32 cellular contexts compared by ENCODE assay signal in the genomic region with DNA sequence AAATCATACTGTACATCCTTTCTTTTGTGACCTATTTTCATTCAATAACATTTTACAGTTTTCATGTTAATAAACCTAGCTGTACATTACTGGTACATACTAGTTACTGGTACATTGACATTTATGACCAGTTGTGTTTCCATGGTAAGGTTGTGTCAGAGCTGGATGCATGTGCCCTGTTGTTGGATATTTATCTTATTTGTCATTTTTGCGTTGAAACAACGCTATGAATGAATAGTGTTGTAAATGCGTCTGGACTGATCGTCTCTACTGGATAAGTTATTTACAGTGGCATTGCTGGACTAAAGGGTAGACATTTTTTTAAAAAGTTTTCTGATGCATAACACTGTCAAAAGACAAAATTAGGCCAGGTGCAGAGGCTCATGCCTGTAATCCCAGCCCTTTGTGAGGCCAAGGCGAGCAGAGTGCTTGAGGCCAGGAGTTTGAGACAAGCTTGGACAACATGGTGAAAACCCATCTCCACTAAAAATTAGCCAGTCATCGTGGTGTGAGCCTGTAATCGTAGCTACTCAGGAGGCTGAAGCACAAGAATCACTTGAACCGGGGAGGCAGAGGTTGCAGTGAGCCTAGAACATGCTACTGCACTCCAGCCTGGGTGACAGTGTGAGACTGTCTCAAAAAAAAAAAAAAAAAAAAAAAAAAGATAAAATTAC. TPM values are rescaled to one million over a fixed set of nuclear protein-coding genes. Genes with fewer than 3 reads are reported as not detected.
DNase-seq lines count a peak whose midpoint lies in the region; ATAC-seq and TF ChIP-seq lines count a peak whose summit lies in the region.
"Had no signal": no experiment of that assay in that cellular context is flagged by ENCODE, and none has a peak within 500 bp of the region (broad histone marks: within the 10 kb centered on the region; RNA-seq: fewer than 3 reads in every experiment).

No MANE protein-coding gene starts in this region.

- H3K36me3 ChIP-seq in heart right ventricle (no peaks in the 10 kb centered on the region), esophagus muscularis mucosa (no peaks in the 10 kb centered on the region), rectal smooth muscle tissue (ENCODE audit: control insufficient read depth, insufficient read depth, low read length) (no peaks in the 10 kb centered on the region), vagina (no peaks in the 10 kb centered on the region)
- H3K36me3 ChIP-seq: ascending aorta, cardiac muscle cell, pancreas, right atrium auricular region, upper lobe of right lung had no signal

- H3K9me3 ChIP-seq in heart right ventricle = no peaks in the 10 kb centered on the region
- no peaks in the 10 kb centered on the region for H3K9me3 ChIP-seq in esophagus muscularis mucosa
- no peaks in the 10 kb centered on the region for H3K9me3 ChIP-seq in vagina
- H3K9me3 ChIP-seq: ascending aorta, pancreas, right atrium auricular region, upper lobe of right lung had no signal

- TF ChIP-seq POLR2A in esophagus muscularis mucosa (IDR thresholded peaks at IDR 0.05; ENCODE audit: low read depth) = no peak
- no peak for TF ChIP-seq POLR2A in vagina (IDR thresholded peaks at IDR 0.05)

- intact Hi-C loops in heart right ventricle (cut with DNase I) (loop anchor here in 8 of 10 donors (1.0 to 10.0 kb wide), 6 partner anchors 25 to 223 kb away; no protein-coding TSS in a partner anchor), cardiac septum (cut with DNase I) (loop anchor here (2.0 kb wide), 2 partner anchors 29 to 63 kb away; no protein-coding TSS in a partner anchor), esophagus muscularis mucosa (cut with DNase I) (loop anchor here (5.0 kb wide), 1 partner anchor 63 kb away; no protein-coding TSS in a partner anchor), vagina (cut with DNase I) (loop anchor here (5.0 to 10.0 kb wide), 2 partner anchors 61 to 808 kb away; no protein-coding TSS in a partner anchor)

- H3K4me3 ChIP-seq in heart right ventricle = no peak overlapping the region
- H3K4me3 ChIP-seq in esophagus muscularis mucosa = no peak overlapping the region
- H3K4me3 ChIP-seq in rectal smooth muscle tissue (ENCODE audit: low read length) = no peak overlapping the region
- no peak overlapping the region for H3K4me3 ChIP-seq in vagina
- H3K4me3 ChIP-seq: ascending aorta, cardiac muscle cell, hepatocyte, lung, pancreas, right atrium auricular region, SK-N-MC, upper lobe of right lung had no signal

- 89 to 90% methylated on average over 8 of the region's 8 CpGs for WGBS in heart right ventricle, 2 donors
- WGBS in esophagus muscularis mucosa = 70% methylated on average over 8 of the region's 8 CpGs

- no peaks in the 10 kb centered on the region for H3K27me3 ChIP-seq in heart right ventricle
- H3K27me3 ChIP-seq in esophagus muscularis mucosa = no peaks in the 10 kb centered on the region
- H3K27me3 ChIP-seq in rectal smooth muscle tissue (ENCODE audit: control insufficient read depth, insufficient read depth, low read length) = no peaks in the 10 kb centered on the region
- H3K27me3 ChIP-seq in vagina = no peaks in the 10 kb centered on the region
- H3K27me3 ChIP-seq: ascending aorta, cardiac muscle cell, hepatocyte, pancreas, right atrium auricular region, upper lobe of right lung had no signal

- no peak for TF ChIP-seq EP300 in esophagus muscularis mucosa (IDR thresholded peaks at IDR 0.05)

- ATAC-seq in heart right ventricle (no peak), HG03108 (IDR thresholded peaks at IDR 0.05; ENCODE audit: unreplicated experiment) (no peak)
- ATAC-seq: activated naive CD4-positive, alpha-beta T cell treated with anti-CD3 and anti-CD28 coated beads, Interleukin-2, amount 50 U/mL, for 72 hours; natural killer cell treated with Interleukin-12 subunit alpha and Interleukin-12 subunit beta and Interleukin-15 and Interleukin-18, amount 100 ng/mL, for 72 hours; pancreas; upper lobe of right lung had no signal

- TF ChIP-seq CTCF in heart right ventricle (IDR thresholded peaks at IDR 0.05) (no peak), esophagus muscularis mucosa (IDR thresholded peaks at IDR 0.05) (no peak), vagina (IDR thresholded peaks at IDR 0.05) (no peak)

- H3K9ac ChIP-seq in rectal smooth muscle tissue (ENCODE audit: low read length) = no peak overlapping the region

- H3K4me1 ChIP-seq in heart right ventricle (peaks cover 14 to 66% (median 39%) of the 10 kb centered on the region in 9 donors), esophagus muscularis mucosa (peaks cover 37 to 66% (median 58%) of the 10 kb centered on the region in 4 donors), rectal smooth muscle tissue (ENCODE audit: control insufficient read depth, insufficient read depth, low read length) (peaks cover 33% of the 10 kb centered on the region), vagina (peaks cover 61% of the 10 kb centered on the region)

- H3K27ac ChIP-seq in heart right ventricle = peak overlapping the region in 8 of 10 donors; percentile 36 to 69 (median 64)
- H3K27ac ChIP-seq in esophagus muscularis mucosa (replicated peaks in 1 of 4) = peak overlapping the region in 3 of 4 donors; percentile 32 to 52 (median 47)
- peak overlapping the region; percentile 44 for H3K27ac ChIP-seq in rectal smooth muscle tissue (ENCODE audit: low read depth, low read length)
- H3K27ac ChIP-seq in vagina = peak overlapping the region; percentile 86
- H3K27ac ChIP-seq: ascending aorta, cardiac muscle cell, pancreas, RWPE1, SK-N-MC, upper lobe of right lung had no signal

- DNase-seq in heart right ventricle (no peak), cardiac septum (ENCODE audit: low spot score) (no peak), esophagus muscularis mucosa (ENCODE audit: extremely low spot score) (no peak), vagina (ENCODE audit: extremely low spot score in 2 of 2) (no peak), HK-2 (ENCODE audit: unreplicated experiment) (no peak), NCI-H226 (no peak)
- DNase-seq: 8988T; activated B cell treated with CpG ODN at 0.5 μM for 24 hours; activated CD4-positive, alpha-beta T cell treated with anti-CD3 and anti-CD28 coated beads, Interleukin-2, amount 50 U/mL, for 1 hour; activated effector memory CD4-positive, alpha-beta T cell treated with Interleukin-2 at 50 U/mL for 16 hours; activated T-cell treated with anti-CD3 and anti-CD28 coated beads, Interleukin-2, amount 50 U/mL, for 1 hour; cortex of kidney; DMS79 treated with DMSO at 0.1 percent for 48 hours; foreskin melanocyte; GDM1; NCI-H1048; NCI-H82; pancreas; stimulated activated CD4-positive, alpha-beta T cell treated with anti-CD3 and anti-CD28 coated beads, Interleukin-15, amount 100 ng/mL, for 24 hours; stimulated activated CD4-positive, alpha-beta T cell treated with anti-CD3 and anti-CD28 coated beads, Interleukin-4, amount 100 ng/mL, for 4 hours; upper lobe of right lung had no signal

RNA-seq across cellular contexts. Expression of a gene that starts 40.2 kb away (rescaled TPM):
- total RNA-seq in heart right ventricle (10 to 100 TPM; 47.8 to 88.4 (median 54.0) TPM), cardiac septum (55.1 TPM), esophagus muscularis mucosa (10 to 100 TPM; 61.9 to 89.5 (median 74.2) TPM), vagina (89.4 TPM)
- 10 to 100 TPM; 13.2 to 53.4 TPM for polyA plus RNA-seq in heart right ventricle
